Comparison of ENCODE assay signal across 9 cellular contexts in the genomic region with DNA sequence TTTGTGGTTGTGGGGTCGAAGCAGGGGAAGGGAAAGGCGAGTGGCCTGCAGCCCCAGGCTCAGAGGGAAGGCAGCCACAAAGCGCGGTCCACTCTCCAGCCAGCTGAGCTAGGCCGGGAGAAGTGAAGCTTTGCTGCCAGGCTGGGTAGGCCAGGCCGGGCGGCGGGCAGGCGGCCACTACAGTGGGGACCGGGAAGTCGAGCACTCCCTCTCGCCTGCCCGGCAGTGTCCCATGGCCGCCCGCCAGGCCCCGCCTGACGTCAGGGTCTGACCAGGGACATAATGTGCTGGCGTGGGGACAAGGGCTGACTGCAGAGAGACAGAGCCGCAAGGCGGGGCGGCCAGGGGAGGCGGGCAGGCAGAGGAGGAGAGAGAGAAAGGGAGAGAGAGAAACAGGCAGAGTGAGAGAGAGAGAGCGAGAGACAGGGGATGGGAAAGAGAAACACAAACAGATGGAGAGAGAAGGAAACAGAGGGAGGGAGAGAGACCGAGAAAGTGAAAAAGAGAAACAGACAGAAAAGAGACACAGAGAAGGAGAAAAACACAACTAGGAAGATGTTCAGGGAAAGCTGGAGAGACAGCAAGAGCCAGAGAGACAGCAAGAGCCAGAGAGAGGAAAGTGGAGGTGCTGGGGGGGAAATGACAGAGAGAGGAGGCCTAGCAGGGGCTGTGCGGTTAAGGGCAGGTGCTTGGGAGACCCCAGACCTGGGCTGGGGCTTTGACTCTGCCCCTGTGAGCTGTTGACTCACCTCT.
DNase-seq lines count a peak whose midpoint lies in the region; ATAC-seq, FAIRE-seq and TF ChIP-seq lines count a peak whose summit lies in the region.
"Had no signal": no experiment of that assay in that cellular context is flagged by ENCODE, and none has a peak within 500 bp of the region (broad histone marks: within the 10 kb centered on the region; RNA-seq: fewer than 3 reads in every experiment).

No MANE protein-coding gene starts in this region.

- TF ChIP-seq CTCF in A549 (IDR thresholded peaks at IDR 0.05) (no peak), nephron (IDR thresholded peaks at IDR 0.05; ENCODE audit: unreplicated experiment in 3 of 3) (no peak)

- H3K36me3 Mint-ChIP-seq in nephron (ENCODE audit: low read depth): peaks cover 4% of the 10 kb centered on the region

- H3K27me3 Mint-ChIP-seq in nephron (ENCODE audit: low read depth): peaks cover 17% of the 10 kb centered on the region

- TF ChIP-seq POLR2A in A549 (IDR thresholded peaks at IDR 0.05; ENCODE audit: low read length): no peak

- POLR2A ChIA-PET in A549 (lab: Yijun Ruan, JAX): no interaction called here

- H3K4me3 ChIP-seq in A549: no peak overlapping the region

- peaks cover 6% of the 10 kb centered on the region for H3K4me1 Mint-ChIP-seq in nephron

- peak; percentile 30 to 57; a peak in 2 of 5 replicates for TF ChIP-seq EP300 in A549 (IDR thresholded peaks at IDR 0.05)

- 0 out of 5 replicates have a peak, but pooled peaks have one; percentile 0 to 2 for TF ChIP-seq RAD21 in A549 (conservative IDR thresholded peaks at IDR 0.05 in 1 of 2, IDR thresholded peaks at IDR 0.05 in 1 of 2)

- peak overlapping the region; percentile 81 for H3K4me2 ChIP-seq in A549

- no peak for FAIRE-seq in A549 (lab: Jason Lieb, UNC)
- FAIRE-seq: islet of Langerhans had no signal

- DNase-seq in A549 (ENCODE audit: low read depth in 1 of 2, low spot score in 1 of 2): peak; percentile 39 to 87
- peak; percentile 97 for DNase-seq in RPMI7951 (ENCODE audit: low read depth)
- peak; percentile 100 for DNase-seq in fibroblast of gingiva (ENCODE audit: low read depth)
- no peak for DNase-seq in stimulated activated CD4-positive, alpha-beta T cell treated with anti-CD3 and anti-CD28 coated beads, Interleukin-2, amount 100 ng/mL, for 24 hours
- DNase-seq in NCI-H524 (lab: John Stamatoyannopoulos, UW): no peak
- DNase-seq in T-helper 1 cell: no peak
- DNase-seq in NCI-H510A (lab: John Stamatoyannopoulos, UW): no peak

- H3K27ac Mint-ChIP-seq in nephron: peak overlapping the region in 2 of 3 experiments; percentile 40 to 76

- peak overlapping the region; percentile 93 to 95 for H3K27ac ChIP-seq in A549

- peak; percentile 87 to 90 for ATAC-seq in A549

- 17% methylated on average over 9 of the region's 25 CpGs for WGBS in A549 (ENCODE audit: missing lambda C conversion rate)

- CTCF ChIA-PET in A549 (lab: Yijun Ruan, JAX): interaction anchor here (0.8 to 1.4 kb wide), 3 partner anchors 15 to 236 kb away, joined by 3 to 4 read pairs (median 4); no protein-coding TSS in a partner anchor

- H3K9me3 Mint-ChIP-seq in nephron: peaks cover 28% of the 10 kb centered on the region

- no peak overlapping the region for H3K4me3 Mint-ChIP-seq in nephron

- H3K4me1 ChIP-seq in A549: peaks cover 24% of the 10 kb centered on the region

- H3K9me3 ChIP-seq in A549: peaks cover 16% of the 10 kb centered on the region

TF ChIP-seq in A549, 52 proteins besides CTCF, POLR2A, EP300 and RAD21 (continues in another document):
- peak; percentile 49; the same call in 1 of the 3 replicates for TF ChIP-seq NR3C1 (IDR thresholded peaks at IDR 0.05)
- no peak for TF ChIP-seq HDAC2 (IDR thresholded peaks at IDR 0.05)
- TF ChIP-seq PHF8 (IDR thresholded peaks at IDR 0.05; ENCODE audit: borderline replicate concordance, low read depth): no peak
- peak; percentile 12; the same call in 1 of the 2 replicates for TF ChIP-seq ZNF302 (CRISPR knock-in tag; IDR thresholded peaks at IDR 0.05)
- no peak for TF ChIP-seq REST (IDR thresholded peaks at IDR 0.05)
- no peak for TF ChIP-seq CBX2 (IDR thresholded peaks at IDR 0.05; ENCODE audit: borderline replicate concordance, low read depth)
- TF ChIP-seq GATA3 (IDR thresholded peaks at IDR 0.05; ENCODE audit: borderline replicate concordance): no peak; the same call in 1 of the 2 replicates
- no peak for TF ChIP-seq HES2 (IDR thresholded peaks at IDR 0.05)
- no peak for TF ChIP-seq JUNB (IDR thresholded peaks at IDR 0.05)
- no peak for TF ChIP-seq TFCP2L1 (CRISPR knock-in tag; IDR thresholded peaks at IDR 0.05)
- TF ChIP-seq HOXB5 (CRISPR knock-in tag; IDR thresholded peaks at IDR 0.05): no peak
- TF ChIP-seq CHD2 (IDR thresholded peaks at IDR 0.05; ENCODE audit: low read length, partially characterized antibody): no peak
- TF ChIP-seq, protein P1, sequence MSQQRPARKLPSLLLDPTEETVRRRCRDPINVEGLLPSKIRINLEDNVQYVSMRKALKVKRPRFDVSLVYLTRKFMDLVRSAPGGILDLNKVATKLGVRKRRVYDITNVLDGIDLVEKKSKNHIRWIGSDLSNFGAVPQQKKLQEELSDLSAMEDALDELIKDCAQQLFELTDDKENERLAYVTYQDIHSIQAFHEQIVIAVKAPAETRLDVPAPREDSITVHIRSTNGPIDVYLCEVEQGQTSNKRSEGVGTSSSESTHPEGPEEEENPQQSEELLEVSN (IDR thresholded peaks at IDR 0.05; ENCODE audit: borderline replicate concordance, low read depth): peak; percentile 57; the same call in 1 of the 2 replicates
- no peak for TF ChIP-seq RNF2 (IDR thresholded peaks at IDR 0.05; ENCODE audit: borderline replicate concordance, low read depth)
- TF ChIP-seq TP53 (CRISPR knock-in tag; IDR thresholded peaks at IDR 0.05): no peak
- TF ChIP-seq SREBF2 (IDR thresholded peaks at IDR 0.05): no peak
- TF ChIP-seq FOSL2 (IDR thresholded peaks at IDR 0.05): no peak
- TF ChIP-seq FOSL2 (CRISPR knock-in tag; IDR thresholded peaks at IDR 0.05): no peak
- TF ChIP-seq CBX8 (IDR thresholded peaks at IDR 0.05): no peak
- TF ChIP-seq CHD4 (IDR thresholded peaks at IDR 0.05; ENCODE audit: borderline replicate concordance): no peak
- no peak for TF ChIP-seq KDM5A (IDR thresholded peaks at IDR 0.05)
- TF ChIP-seq EHMT2 (IDR thresholded peaks at IDR 0.05; ENCODE audit: low read depth): no peak
- TF ChIP-seq HOXB13 (CRISPR knock-in tag; IDR thresholded peaks at IDR 0.05; ENCODE audit: low read depth): no peak
- 0 out of 2 replicates have a peak, but pooled peaks have one; percentile 49 for TF ChIP-seq EHF (CRISPR knock-in tag; IDR thresholded peaks at IDR 0.05)
- no peak for TF ChIP-seq ESRRA (IDR thresholded peaks at IDR 0.05; ENCODE audit: borderline replicate concordance, low read length)
- TF ChIP-seq RCOR1 (IDR thresholded peaks at IDR 0.05; ENCODE audit: low read depth, low read length): no peak
- TF ChIP-seq KDM1A (IDR thresholded peaks at IDR 0.05; ENCODE audit: low read depth): no peak
- no peak for TF ChIP-seq RARB (CRISPR knock-in tag; IDR thresholded peaks at IDR 0.05)
- no peak for TF ChIP-seq MAFK (IDR thresholded peaks at IDR 0.05; ENCODE audit: partially characterized antibody)
- no peak for TF ChIP-seq CEBPB (IDR thresholded peaks at IDR 0.05)
- no peak for TF ChIP-seq ELK1 (IDR thresholded peaks at IDR 0.05; ENCODE audit: low read depth, low read length)
- TF ChIP-seq ZSCAN20 (CRISPR knock-in tag; IDR thresholded peaks at IDR 0.05): no peak
- 0 out of 2 replicates have a peak, but pooled peaks have one; percentile 16 for TF ChIP-seq RFX5 (IDR thresholded peaks at IDR 0.05)
- TF ChIP-seq BHLHE40 (IDR thresholded peaks at IDR 0.05; ENCODE audit: low read depth, low read length): no peak

Comparison
In these comparisons a context has a peak if more than half of its experiments do, and no peak if none do; other contexts are left out.
1. DNase-seq: peak in A549 (2 of 2), RPMI7951 (single experiment) and fibroblast of gingiva (single experiment); none in stimulated activated CD4-positive, alpha-beta T cell treated with anti-CD3 and anti-CD28 coated beads, Interleukin-2, amount 100 ng/mL, for 24 hours (0 of 2), NCI-H524 (0 of 2), T-helper 1 cell (0 of 5) and NCI-H510A (single experiment).